Comparison of ENCODE assay signal across 8 cellular contexts in genomic region chr5:132099073-132099748, GRCh38. TPM values are rescaled to one million over a fixed set of nuclear protein-coding genes. Genes with fewer than 3 reads are reported as not detected.
A peak's percentile ranks its signal among the peaks of the same experiment; 100 is the strongest.
DNase-seq lines count a peak whose midpoint lies in the region; ATAC-seq lines count a peak whose summit lies in the region.

No MANE protein-coding gene starts in this region.

- H3K27me3 Mint-ChIP-seq in activated T-cell treated with anti-CD3 and anti-CD28 coated beads, Interleukin-2, amount 50 U/mL, for 4 hours (ENCODE audit: low read depth): no peaks in the 10 kb centered on the region

- ATAC-seq in HG03342 (IDR thresholded peaks at IDR 0.05; ENCODE audit: unreplicated experiment): peak; percentile 50
- ATAC-seq in activated T-cell treated with anti-CD3 and anti-CD28 coated beads, Interleukin-2, amount 50 U/mL, for 4 hours: peak; percentile 69 to 75

- peak overlapping the region; percentile 49 for H3K4me3 Mint-ChIP-seq in activated T-cell treated with anti-CD3 and anti-CD28 coated beads, Interleukin-2, amount 50 U/mL, for 4 hours

- H3K9me3 Mint-ChIP-seq in activated T-cell treated with anti-CD3 and anti-CD28 coated beads, Interleukin-2, amount 50 U/mL, for 4 hours: no peaks in the 10 kb centered on the region

- H3K4me1 Mint-ChIP-seq in activated T-cell treated with anti-CD3 and anti-CD28 coated beads, Interleukin-2, amount 50 U/mL, for 4 hours (ENCODE audit: low read depth): peaks cover 88% of the 10 kb centered on the region

- no peaks in the 10 kb centered on the region for H3K36me3 Mint-ChIP-seq in activated T-cell treated with anti-CD3 and anti-CD28 coated beads, Interleukin-2, amount 50 U/mL, for 4 hours (ENCODE audit: insufficient read depth)

- DNase-seq in activated CD4-positive, alpha-beta T cell treated with anti-CD3 and anti-CD28 coated beads for 24 hours (ENCODE audit: low read depth in 2 of 2): peak; percentile 54 to 58
- DNase-seq in activated CD4-positive, alpha-beta T cell treated with anti-CD3 and anti-CD28 coated beads for 1 hour: no peak
- DNase-seq in activated T-cell treated with anti-CD3 and anti-CD28 coated beads, Interleukin-2, amount 50 U/mL, for 4 hours: peak; percentile 55
- peak; percentile 62 to 66 for DNase-seq in stimulated activated CD8-positive, alpha-beta memory T cell treated with anti-CD3 and anti-CD28 coated beads, Interleukin-7, amount 100 ng/mL, for 4 hours (ENCODE audit: low read depth in 2 of 2)
- DNase-seq in anterior cingulate cortex (lab: John Stamatoyannopoulos, UW): no peak
- DNase-seq in GM03348 (ENCODE audit: low spot score): no peak
- DNase-seq in iPS-NIHi7 (ENCODE audit: extremely low spot score): no peak

RNA-seq across cellular contexts. Expression of gene CSF2, which starts 25.6 kb away (rescaled TPM):
- total RNA-seq in activated T-cell treated with anti-CD3 and anti-CD28 coated beads, Interleukin-2, amount 50 U/mL, for 4 hours: 100 to 1,000 TPM; 130 to 283 (median 277) TPM

RNA-seq across cellular contexts. Expression of gene IL3, which starts 38.8 kb away (rescaled TPM):
- total RNA-seq in activated T-cell treated with anti-CD3 and anti-CD28 coated beads, Interleukin-2, amount 50 U/mL, for 4 hours: 100 to 1,000 TPM in 2 of 3 donors, 10 to 100 TPM in 1; 94.6 to 152 (median 138) TPM

Comparison
In these comparisons a context has a peak if more than half of its experiments do, and no peak if none do; other contexts are left out.
1. DNase-seq: peak in activated CD4-positive, alpha-beta T cell treated with anti-CD3 and anti-CD28 coated beads for 24 hours (2 of 2), activated T-cell treated with anti-CD3 and anti-CD28 coated beads, Interleukin-2, amount 50 U/mL, for 4 hours (single experiment) and stimulated activated CD8-positive, alpha-beta memory T cell treated with anti-CD3 and anti-CD28 coated beads, Interleukin-7, amount 100 ng/mL, for 4 hours (2 of 2); none in activated CD4-positive, alpha-beta T cell treated with anti-CD3 and anti-CD28 coated beads for 1 hour (single experiment), anterior cingulate cortex (0 of 58), GM03348 (single experiment) and iPS-NIHi7 (single experiment).